ENCODE assay signal across 14 cellular contexts in genomic region chr21:44658913-44659595, GRCh38. TPM values are rescaled to one million over a fixed set of nuclear protein-coding genes. Genes with fewer than 3 reads are reported as not detected.
DNase-seq lines count a peak whose midpoint lies in the region; ATAC-seq, FAIRE-seq and TF ChIP-seq lines count a peak whose summit lies in the region.
"Had no signal": no experiment of that assay in that cellular context is flagged by ENCODE, and none has a peak within 500 bp of the region (broad histone marks: within the 10 kb centered on the region; RNA-seq: fewer than 3 reads in every experiment).

No MANE protein-coding gene starts in this region.

- H3K9me3 Mint-ChIP-seq in activated naive CD8-positive, alpha-beta T cell (ENCODE audit: low read depth), result peaks cover 6% of the 10 kb centered on the region
- peaks cover 24% of the 10 kb centered on the region; the same call in 1 of the 2 replicates for H3K9me3 Mint-ChIP-seq in HFFc6

- H3K36me3 ChIP-seq in H7 (replicated peaks; ENCODE audit: control insufficient read depth, insufficient read depth, low read length) (no peaks in the 10 kb centered on the region), small intestine (ENCODE audit: control insufficient read depth in 2 of 2, insufficient read depth in 2 of 2, low read length in 2 of 2) (no peaks in the 10 kb centered on the region)
- H3K36me3 ChIP-seq: esophagus squamous epithelium had no signal

- WGBS in small intestine, 3 donors, result 24 to 54% (median 34%) methylated on average over 11 of the region's 11 CpGs

- H3K27ac ChIP-seq in small intestine (ENCODE audit: low read depth in 1 of 2, low read length in 1 of 2), result peak overlapping the region in 1 of 2 donors; percentile 83

- H3K27ac Mint-ChIP-seq in activated naive CD8-positive, alpha-beta T cell, result peak overlapping the region; percentile 88
- no peak overlapping the region for H3K27ac Mint-ChIP-seq in HFFc6

- H3K4me1 ChIP-seq in small intestine (ENCODE audit: control insufficient read depth in 2 of 2, insufficient read depth in 1 of 2, low read depth in 1 of 2, low read length in 1 of 2), result peaks cover 0 to 3% of the 10 kb centered on the region in 2 donors
- H3K4me1 ChIP-seq: esophagus squamous epithelium had no signal

- DNase-seq in H7, result peak; percentile 46
- peak; percentile 14 for DNase-seq in NOMO-1 treated with DMSO at 0.1 percent for 48 hours (lab: John Stamatoyannopoulos, UW; ENCODE audit: unreplicated experiment)
- peak; percentile 26 for DNase-seq in small intestine
- no peak for DNase-seq in Right ventricle myocardium inferior (ENCODE audit: missing footprints)
- DNase-seq in HFFc6, result no peak
- no peak for DNase-seq in NCI-H146 (lab: John Stamatoyannopoulos, UW)
- DNase-seq: Calu3, esophagus squamous epithelium, Kasumi-1, substantia nigra had no signal

- H3K4me1 Mint-ChIP-seq in activated naive CD8-positive, alpha-beta T cell (ENCODE audit: low read depth), result peaks cover 62% of the 10 kb centered on the region
- no peaks in the 10 kb centered on the region for H3K4me1 Mint-ChIP-seq in HFFc6 (ENCODE audit: low read depth)

- no peaks in the 10 kb centered on the region for H3K27me3 ChIP-seq in H7 (ENCODE audit: control insufficient read depth, insufficient read depth, low read length)
- no peaks in the 10 kb centered on the region for H3K27me3 ChIP-seq in small intestine (ENCODE audit: control insufficient read depth in 2 of 2, insufficient read depth in 2 of 2, low read length in 2 of 2)

- peaks cover 1% of the 10 kb centered on the region for H3K9me3 ChIP-seq in small intestine (ENCODE audit: control insufficient read depth, low read depth)

- FAIRE-seq in small intestine (lab: Jason Lieb, UNC), result no peak
- FAIRE-seq: colon had no signal

- no peak for TF ChIP-seq CTCF in HFFc6 (IDR thresholded peaks at IDR 0.05)

- H3K36me3 Mint-ChIP-seq in activated naive CD8-positive, alpha-beta T cell, result peaks cover 9% of the 10 kb centered on the region
- no peaks in the 10 kb centered on the region for H3K36me3 Mint-ChIP-seq in HFFc6 (ENCODE audit: low read depth)

- no peaks in the 10 kb centered on the region for H3K27me3 Mint-ChIP-seq in activated naive CD8-positive, alpha-beta T cell
- H3K27me3 Mint-ChIP-seq in HFFc6 (ENCODE audit: insufficient read depth), result peaks cover 15% of the 10 kb centered on the region

- ATAC-seq in Right ventricle myocardium inferior, result no peak

- H3K4me3 ChIP-seq in H7 (ENCODE audit: insufficient read depth, low read depth, low read length), result no peak overlapping the region
- H3K4me3 ChIP-seq in small intestine (ENCODE audit: low read depth in 1 of 2, low read length in 2 of 2), result no peak overlapping the region
- H3K4me3 ChIP-seq: esophagus squamous epithelium had no signal

- intact Hi-C loops in Right ventricle myocardium inferior (cut with DNase I), result no loop called here

- peak overlapping the region; percentile 68 for H3K4me3 Mint-ChIP-seq in activated naive CD8-positive, alpha-beta T cell
- H3K4me3 Mint-ChIP-seq in HFFc6, result no peak overlapping the region

RNA-seq across cellular contexts. Expression of gene KRTAP12-3, which starts 1.3 kb away (rescaled TPM):
- not detected in 2 replicates for total RNA-seq in H7 (2014; rRNA removed; shearing (Covaris generic))
- polyA plus RNA-seq in small intestine, result not detected
- not detected for total RNA-seq in Right ventricle myocardium inferior
- not detected for total RNA-seq in HFFc6 (2021; fragmentation: NEBNext Ultra II Directional; extraction: Animal tissue kit (Norgen Biotek cat#: 25700))
- total RNA-seq: Calu3, esophagus squamous epithelium, liver had no signal
- polyA plus RNA-seq: adipose tissue, liver had no signal

RNA-seq across cellular contexts. Expression of gene KRTAP12-4, which starts 4.6 kb away (rescaled TPM):
- total RNA-seq in H7 (2014; rRNA removed; shearing (Covaris generic)), result not detected in 2 replicates
- polyA plus RNA-seq in small intestine, result not detected
- not detected for total RNA-seq in Right ventricle myocardium inferior
- total RNA-seq in HFFc6 (2021; fragmentation: NEBNext Ultra II Directional; extraction: Animal tissue kit (Norgen Biotek cat#: 25700)), result not detected
- total RNA-seq: Calu3, esophagus squamous epithelium, liver had no signal
- polyA plus RNA-seq: adipose tissue, liver had no signal

RNA-seq across cellular contexts. Expression of gene KRTAP12-2, which starts 7.7 kb away (rescaled TPM):
- total RNA-seq in H7 (2014; rRNA removed; shearing (Covaris generic)), result not detected in 2 replicates
- polyA plus RNA-seq in small intestine, result not detected
- not detected for total RNA-seq in Right ventricle myocardium inferior
- not detected for total RNA-seq in HFFc6 (2021; fragmentation: NEBNext Ultra II Directional; extraction: Animal tissue kit (Norgen Biotek cat#: 25700))
- total RNA-seq: Calu3, esophagus squamous epithelium, liver had no signal
- polyA plus RNA-seq: liver had no signal

RNA-seq across cellular contexts. Expression of gene KRTAP10-11, which starts 12.8 kb away (rescaled TPM):
- not detected in 2 replicates for total RNA-seq in H7 (2014; rRNA removed; shearing (Covaris generic))
- not detected for polyA plus RNA-seq in small intestine
- total RNA-seq in Right ventricle myocardium inferior, result not detected
- total RNA-seq in HFFc6 (2021; fragmentation: NEBNext Ultra II Directional; extraction: Animal tissue kit (Norgen Biotek cat#: 25700)), result not detected
- total RNA-seq: Calu3, esophagus squamous epithelium, liver had no signal
- polyA plus RNA-seq: adipose tissue, liver had no signal

RNA-seq across cellular contexts. Expression of gene KRTAP10-10, which starts 21.9 kb away (rescaled TPM):
- total RNA-seq in H7 (2014; rRNA removed; shearing (Covaris generic)), result not detected in 2 replicates
- polyA plus RNA-seq in small intestine, result not detected
- not detected for total RNA-seq in Right ventricle myocardium inferior
- total RNA-seq in HFFc6 (2021; fragmentation: NEBNext Ultra II Directional; extraction: Animal tissue kit (Norgen Biotek cat#: 25700)), result not detected
- total RNA-seq: Calu3, esophagus squamous epithelium, liver had no signal
- polyA plus RNA-seq: adipose tissue, liver had no signal

Comparison
In these comparisons a context has a peak if more than half of its experiments do, and no peak if none do; other contexts are left out.
1. DNase-seq: peak in H7 (single experiment), NOMO-1 treated with DMSO at 0.1 percent for 48 hours (single experiment) and small intestine (single experiment); none in Right ventricle myocardium inferior (single experiment), HFFc6 (single experiment) and NCI-H146 (single experiment).